1 cellular context compared by ENCODE assay signal in genomic region chr2:136116111-136116812, GRCh38.
TF ChIP-seq lines count a peak whose summit lies in the region.

No MANE protein-coding gene starts in this region.

TF ChIP-seq in SK-N-SH treated with all-trans-retinoic acid at 6 μM for 48 hours, 23 proteins besides CTCF, POLR2A, EP300 and RAD21 (continued from another document):
- no peak for TF ChIP-seq PPARA (CRISPR knock-in tag; IDR thresholded peaks at IDR 0.05; ENCODE audit: borderline replicate concordance)
- TF ChIP-seq ZNF565 (CRISPR knock-in tag; conservative IDR thresholded peaks at IDR 0.05; ENCODE audit: low read depth): no peak
- no peak for TF ChIP-seq PATZ1 (CRISPR knock-in tag; IDR thresholded peaks at IDR 0.05; ENCODE audit: borderline replicate concordance)
- TF ChIP-seq RARB (CRISPR knock-in tag; IDR thresholded peaks at IDR 0.05): no peak
- TF ChIP-seq ZNF8 (CRISPR knock-in tag; IDR thresholded peaks at IDR 0.05): no peak
- no peak for TF ChIP-seq CSRNP3 (CRISPR knock-in tag; IDR thresholded peaks at IDR 0.05)
- TF ChIP-seq ZC3H10 (CRISPR knock-in tag; IDR thresholded peaks at IDR 0.05): no peak
- TF ChIP-seq TOX (CRISPR knock-in tag; IDR thresholded peaks at IDR 0.05; ENCODE audit: borderline replicate concordance): no peak
- TF ChIP-seq ZNF70 (CRISPR knock-in tag; IDR thresholded peaks at IDR 0.05): no peak
- TF ChIP-seq SNAI2 (CRISPR knock-in tag; IDR thresholded peaks at IDR 0.05): no peak
- TF ChIP-seq GLIS3 (CRISPR knock-in tag; IDR thresholded peaks at IDR 0.05): no peak
- no peak for TF ChIP-seq ARNTL (CRISPR knock-in tag; IDR thresholded peaks at IDR 0.05; ENCODE audit: borderline replicate concordance, low read depth)
